ENCODE assay signal across 9 cellular contexts in the genomic region with DNA sequence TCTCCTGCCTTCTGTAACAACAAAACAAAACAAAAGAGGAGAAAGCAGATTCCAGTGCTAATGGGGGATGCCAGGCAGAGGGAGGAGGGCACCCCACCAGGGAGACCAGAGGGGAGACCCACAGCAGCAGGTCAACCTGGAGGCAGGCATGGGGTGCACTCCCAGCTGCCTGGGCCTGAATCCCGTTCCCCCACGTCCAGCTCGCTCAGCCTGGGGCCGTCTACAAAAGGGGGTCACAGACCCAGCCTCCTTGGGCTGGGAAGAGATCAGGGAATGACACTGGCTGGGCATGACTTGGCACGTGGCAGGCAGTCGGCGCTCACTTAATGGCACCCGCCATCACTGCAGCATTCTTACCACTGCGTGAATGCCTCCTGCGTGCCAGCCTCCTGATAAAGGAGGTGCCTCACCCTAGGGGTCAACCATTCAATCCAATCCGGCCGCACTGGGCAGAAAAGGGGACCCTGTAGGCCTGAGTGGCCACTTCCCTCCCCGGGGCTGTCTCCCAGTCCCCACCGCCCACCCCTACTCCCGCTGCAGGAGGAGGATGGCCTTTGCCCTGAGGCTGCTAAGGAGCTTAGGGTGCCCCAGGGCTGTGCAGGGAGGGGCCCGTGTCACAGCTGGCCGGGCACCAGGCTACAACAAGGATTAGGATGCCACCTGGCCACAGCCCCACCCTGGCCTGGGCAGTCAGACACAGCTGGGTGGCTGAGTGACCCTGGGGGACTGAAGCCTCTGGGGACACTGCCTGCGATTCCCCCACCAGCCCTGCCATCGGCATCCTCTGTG.
DNase-seq lines count a peak whose midpoint lies in the region; ATAC-seq and TF ChIP-seq lines count a peak whose summit lies in the region.
"Had no signal": no experiment of that assay in that cellular context is flagged by ENCODE, and none has a peak within 500 bp of the region (broad histone marks: within the 10 kb centered on the region; RNA-seq: fewer than 3 reads in every experiment).

No MANE protein-coding gene starts in this region.

- H3K9ac ChIP-seq in stomach smooth muscle (ENCODE audit: low read length in 2 of 2): no peak overlapping the region

- peak; percentile 16 for ATAC-seq in HG03575 (IDR thresholded peaks at IDR 0.05; ENCODE audit: extremely low read depth, insufficient number of reproducible peaks, low FRiP score, unreplicated experiment)
- ATAC-seq in GM18519 (IDR thresholded peaks at IDR 0.05; ENCODE audit: low FRiP score, unreplicated experiment): no peak

- TF ChIP-seq CTCF in fibroblast of villous mesenchyme (IDR thresholded peaks at IDR 0.05; ENCODE audit: insufficient read depth, low read depth, low read length): no peak

- no peaks in the 10 kb centered on the region for H3K27me3 ChIP-seq in stomach smooth muscle (ENCODE audit: control insufficient read depth in 1 of 2, insufficient read depth in 2 of 2, low read length in 2 of 2)

- H3K4me1 ChIP-seq in stomach smooth muscle (ENCODE audit: control insufficient read depth, insufficient read depth, low read length): peaks cover 31% of the 10 kb centered on the region

- H3K9me3 ChIP-seq in stomach smooth muscle (ENCODE audit: control insufficient read depth in 2 of 2, low read length in 2 of 2): no peaks in the 10 kb centered on the region

- DNase-seq in NCI-H1417 (lab: John Stamatoyannopoulos, UW) (peak in 2 of 3 experiments; percentile 24 to 54), NCI-H1417 treated with DMSO at 0.1 percent for 48 hours (lab: John Stamatoyannopoulos, UW) (no peak), fibroblast of villous mesenchyme (ENCODE audit: low read depth) (no peak), T-helper 2 cell (no peak), NCI-H1092 (lab: John Stamatoyannopoulos, UW) (no peak)

- H3K27ac ChIP-seq in stomach smooth muscle (ENCODE audit: low read length): peak overlapping the region; percentile 24
- H3K27ac ChIP-seq: 22Rv1 had no signal

- H3K4me3 ChIP-seq in fibroblast of villous mesenchyme (ENCODE audit: low read depth, low read length) (peak overlapping the region; percentile 15), stomach smooth muscle (ENCODE audit: low read length in 2 of 2) (no peak overlapping the region)

- peaks cover 30 to 40% of the 10 kb centered on the region in 2 donors for H3K36me3 ChIP-seq in stomach smooth muscle (ENCODE audit: control insufficient read depth in 2 of 2, insufficient read depth in 2 of 2, low read length in 2 of 2)

Comparison
In these comparisons a context has a peak if more than half of its experiments do, and no peak if none do; other contexts are left out.
1. DNase-seq: peak in NCI-H1417 (2 of 3); none in NCI-H1417 treated with DMSO at 0.1 percent for 48 hours (single experiment), fibroblast of villous mesenchyme (single experiment), T-helper 2 cell (0 of 5) and NCI-H1092 (single experiment).